In genomic region chr2:113876503-113877387, GRCh38 we compare ENCODE assay signal across 8 cellular contexts. TPM values are rescaled to one million over a fixed set of nuclear protein-coding genes. Genes with fewer than 3 reads are reported as not detected.
DNase-seq lines count a peak whose midpoint lies in the region; ATAC-seq and TF ChIP-seq lines count a peak whose summit lies in the region.

No MANE protein-coding gene starts in this region.

- H3K27ac ChIP-seq in aorta (ENCODE audit: low read depth in 1 of 2, low read length in 2 of 2): no peak overlapping the region

- H3K4me1 ChIP-seq in aorta (ENCODE audit: control insufficient read depth in 1 of 2, insufficient read depth in 2 of 2, low read length in 2 of 2): peaks cover 0 to 2% of the 10 kb centered on the region in 2 donors

- DNase-seq in NCI-H1436 (lab: John Stamatoyannopoulos, UW) (peak; percentile 39), NCI-H1436 treated with DMSO at 0.1 percent for 48 hours (lab: John Stamatoyannopoulos, UW) (no peak), head of caudate nucleus (peak in 40 of 42 donors; percentile 9 to 86 (median 51)), aorta (no peak)
- DNase-seq in activated CD8-positive, alpha-beta T cell treated with anti-CD3 and anti-CD28 coated beads for 36 hours: peak; percentile 88
- DNase-seq in stimulated activated CD8-positive, alpha-beta memory T cell treated with anti-CD3 and anti-CD28 coated beads, Interleukin-15, amount 100 ng/mL, for 24 hours (ENCODE audit: low read depth): peak; percentile 12

- 74 to 79% methylated on average over 19 of the region's 19 CpGs for WGBS in aorta, 2 donors

- H3K36me3 Mint-ChIP-seq in activated CD8-positive, alpha-beta T cell treated with anti-CD3 and anti-CD28 coated beads for 36 hours (ENCODE audit: low read depth): peaks cover 24% of the 10 kb centered on the region

- H3K36me3 ChIP-seq in aorta (ENCODE audit: control insufficient read depth in 1 of 2, insufficient read depth in 2 of 2, low read length in 1 of 2): no peaks in the 10 kb centered on the region

- peaks cover 38% of the 10 kb centered on the region for H3K4me1 Mint-ChIP-seq in activated CD8-positive, alpha-beta T cell treated with anti-CD3 and anti-CD28 coated beads for 36 hours (ENCODE audit: low read depth)

- peak overlapping the region; percentile 33 for H3K4me3 Mint-ChIP-seq in activated CD8-positive, alpha-beta T cell treated with anti-CD3 and anti-CD28 coated beads for 36 hours

- CTCF ChIA-PET in activated CD8-positive, alpha-beta T cell treated with anti-CD3 and anti-CD28 coated beads for 36 hours (lab: Charles Lee): interaction anchor here (0.9 to 1.5 kb wide), 11 partner anchors 11 to 177 kb away, joined by 3 to 6 read pairs (median 5); partner anchors contain the start of genes ACTR3 and SLC35F5

- intact Hi-C loops in activated CD8-positive, alpha-beta T cell treated with anti-CD3 and anti-CD28 coated beads for 36 hours (cut with micrococcal nuclease): loop anchor here (10.0 kb wide), 1 partner anchor 82 kb away; no protein-coding TSS in a partner anchor
- intact Hi-C loops in head of caudate nucleus (cut with DNase I): no loop called here
- intact Hi-C loops in aorta (cut with DNase I): no loop called here

- no peaks in the 10 kb centered on the region for H3K9me3 Mint-ChIP-seq in activated CD8-positive, alpha-beta T cell treated with anti-CD3 and anti-CD28 coated beads for 36 hours

- H3K27me3 Mint-ChIP-seq in activated CD8-positive, alpha-beta T cell treated with anti-CD3 and anti-CD28 coated beads for 36 hours: no peaks in the 10 kb centered on the region

- POLR2A ChIA-PET in activated CD8-positive, alpha-beta T cell treated with anti-CD3 and anti-CD28 coated beads for 36 hours (lab: Charles Lee): interaction anchor here (0.9 to 2.8 kb wide), 4 partner anchors 10 to 121 kb away, joined by 3 to 10 read pairs (median 6); partner anchors contain the start of gene SLC35F5

- no peak for TF ChIP-seq CTCF in activated CD8-positive, alpha-beta T cell treated with anti-CD3 and anti-CD28 coated beads for 36 hours (IDR thresholded peaks at IDR 0.05)

- peak overlapping the region; percentile 87 for H3K27ac Mint-ChIP-seq in activated CD8-positive, alpha-beta T cell treated with anti-CD3 and anti-CD28 coated beads for 36 hours

- H3K27me3 ChIP-seq in aorta (ENCODE audit: control insufficient read depth in 1 of 2, insufficient read depth in 2 of 2, low read length in 1 of 2): no peaks in the 10 kb centered on the region

- peak; percentile 94 for ATAC-seq in activated CD8-positive, alpha-beta T cell treated with anti-CD3 and anti-CD28 coated beads for 36 hours
- no peak for ATAC-seq in HG03108 (IDR thresholded peaks at IDR 0.05; ENCODE audit: unreplicated experiment)
- no peak for ATAC-seq in GM19351 (IDR thresholded peaks at IDR 0.05; ENCODE audit: unreplicated experiment)
- no peak for ATAC-seq in aorta (ENCODE audit: low FRiP score)

- H3K4me3 ChIP-seq in aorta (ENCODE audit: low read length in 2 of 2): no peak overlapping the region

- no peaks in the 10 kb centered on the region for H3K9me3 ChIP-seq in aorta (ENCODE audit: control insufficient read depth, low read length)

RNA-seq across cellular contexts. Expression of gene ACTR3, which starts 13.1 kb away (rescaled TPM):
- 100 to 1,000 TPM; 442 to 449 TPM for total RNA-seq in activated CD8-positive, alpha-beta T cell treated with anti-CD3 and anti-CD28 coated beads for 36 hours
- 100 to 1,000 TPM; 222 to 318 TPM for total RNA-seq in aorta
- polyA plus RNA-seq in aorta: 100 to 1,000 TPM in 1 of 2 donors, 10 to 100 TPM in 1; 66.3 to 126 TPM

Comparison
In these comparisons a context has a peak if more than half of its experiments do, and no peak if none do; other contexts are left out.
1. DNase-seq: peak in NCI-H1436 (single experiment), activated CD8-positive, alpha-beta T cell treated with anti-CD3 and anti-CD28 coated beads for 36 hours (single experiment), head of caudate nucleus (40 of 42) and stimulated activated CD8-positive, alpha-beta memory T cell treated with anti-CD3 and anti-CD28 coated beads, Interleukin-15, amount 100 ng/mL, for 24 hours (single experiment); none in NCI-H1436 treated with DMSO at 0.1 percent for 48 hours (single experiment) and aorta (0 of 2).